Comparison of ENCODE assay signal across 10 cellular contexts in genomic region chr10:21528452-21529235, GRCh38. TPM values are rescaled to one million over a fixed set of nuclear protein-coding genes. Genes with fewer than 3 reads are reported as not detected.
DNase-seq lines count a peak whose midpoint lies in the region; ATAC-seq and TF ChIP-seq lines count a peak whose summit lies in the region.
"Had no signal": no experiment of that assay in that cellular context is flagged by ENCODE, and none has a peak within 500 bp of the region (broad histone marks: within the 10 kb centered on the region; RNA-seq: fewer than 3 reads in every experiment).

No MANE protein-coding gene starts in this region.

- POLR2A ChIA-PET in Caco-2 (lab: Charles Lee) = interaction anchor here (4.4 kb wide), 1 partner anchor 32 kb away, joined by 47 read pairs; no protein-coding TSS in a partner anchor

- H3K4me2 ChIP-seq in Loucy (ENCODE audit: low read depth, low read length, poor library complexity, severe bottlenecking) = peak overlapping the region; percentile 81
- no peak overlapping the region for H3K4me2 ChIP-seq in neural cell (ENCODE audit: low read length)

- ATAC-seq in GM21717 (IDR thresholded peaks at IDR 0.05; ENCODE audit: unreplicated experiment) = no peak
- ATAC-seq in omental fat pad (ENCODE audit: low FRiP score) = no peak
- no peak for ATAC-seq in GM18861 (IDR thresholded peaks at IDR 0.05; ENCODE audit: unreplicated experiment)

- H3K4me3 Mint-ChIP-seq in Caco-2 (ENCODE audit: unreplicated experiment) = peak overlapping the region; percentile 88

- H3K9me2 ChIP-seq in Loucy (replicated peaks; ENCODE audit: low read depth, low read length) (no peaks in the 10 kb centered on the region), neural cell (ENCODE audit: insufficient read depth, low read length) (no peaks in the 10 kb centered on the region)

- TF ChIP-seq CTCF in Caco-2 (IDR thresholded peaks at IDR 0.05; ENCODE audit: insufficient read depth in 1 of 2, low read depth in 1 of 2, low read length in 1 of 2, severe bottlenecking in 1 of 2, unreplicated experiment in 1 of 2) = no peak
- TF ChIP-seq CTCF in Loucy (conservative IDR thresholded peaks at IDR 0.05; ENCODE audit: low read length) = no peak
- no peak for TF ChIP-seq CTCF in colonic mucosa (IDR thresholded peaks at IDR 0.05)
- no peak for TF ChIP-seq CTCF in neural cell (IDR thresholded peaks at IDR 0.05; ENCODE audit: poor library complexity, severe bottlenecking)
- TF ChIP-seq CTCF in omental fat pad (IDR thresholded peaks at IDR 0.05) = no peak

- H3K79me2 ChIP-seq in Loucy (ENCODE audit: insufficient read depth, low read length) (peaks cover 25% of the 10 kb centered on the region), neural cell (replicated peaks; ENCODE audit: insufficient read depth, low read length) (peaks cover 72% of the 10 kb centered on the region)

- no peak overlapping the region for H2AFZ ChIP-seq in Loucy (ENCODE audit: low read length)
- H2AFZ ChIP-seq in neural cell (ENCODE audit: low read depth, low read length) = no peak overlapping the region

- H3K36me3 Mint-ChIP-seq in Caco-2 (ENCODE audit: insufficient read depth, unreplicated experiment) = peaks cover 39% of the 10 kb centered on the region

- H3F3A ChIP-seq in Loucy (ENCODE audit: low read depth) = peaks cover 14% of the 10 kb centered on the region; the same call in 1 of the 2 replicates
- peaks cover 8% of the 10 kb centered on the region for H3F3A ChIP-seq in neural cell (ENCODE audit: insufficient read depth, low read length, poor library complexity, severe bottlenecking)

- H3K4me1 ChIP-seq in Caco-2 (peaks cover 27% of the 10 kb centered on the region), Loucy (ENCODE audit: insufficient read depth, low read length, poor library complexity, severe bottlenecking) (peaks cover 37% of the 10 kb centered on the region), colonic mucosa (no peaks in the 10 kb centered on the region)

- H4K20me1 ChIP-seq in Loucy (ENCODE audit: insufficient read depth, low read length, poor library complexity, severe bottlenecking) = no peaks in the 10 kb centered on the region
- H4K20me1 ChIP-seq in neural cell (ENCODE audit: insufficient read depth) = no peaks in the 10 kb centered on the region

- intact Hi-C loops in Caco-2 (cut with micrococcal nuclease; ENCODE audit: unreplicated experiment) (loop anchor here (5.0 kb wide), 1 partner anchor 431 kb away; no protein-coding TSS in a partner anchor), colonic mucosa (cut with DNase I) (loop anchor here (10.0 kb wide), 1 partner anchor 796 kb away; the partner anchor contains the start of gene BMI1)

- BruUV-seq in Caco-2 (replicated peaks; lab: Mats Ljungman, UMichigan) = no TSS peak

- H3K27me3 Mint-ChIP-seq in Caco-2 (ENCODE audit: insufficient read depth, unreplicated experiment) = no peaks in the 10 kb centered on the region

- H3K27ac ChIP-seq in colonic mucosa (peak overlapping the region; percentile 88), neural cell (ENCODE audit: low read length) (no peak overlapping the region)

- H3K4me3 ChIP-seq in Caco-2 (ENCODE audit: low read depth, low read length) (peak overlapping the region; percentile 70), Loucy (ENCODE audit: low read length, poor library complexity, severe bottlenecking) (peak overlapping the region; percentile 85), colonic mucosa (no peak overlapping the region), neural cell (ENCODE audit: low read length) (peak overlapping the region; percentile 65)

- H3K27ac Mint-ChIP-seq in Caco-2 (ENCODE audit: unreplicated experiment) = peak overlapping the region; percentile 98

- DNase-seq in Caco-2 (no peak), colonic mucosa (no peak), omental fat pad (ENCODE audit: low spot score) (no peak), cortex of kidney (lab: John Stamatoyannopoulos, UW) (no peak)
- DNase-seq: activated T-cell treated with anti-CD3 and anti-CD28 coated beads for 4 hours, naive B cell had no signal

- H3K27me3 ChIP-seq in Caco-2 (replicated peaks; ENCODE audit: control insufficient read depth, insufficient read depth, low read length) (no peaks in the 10 kb centered on the region), Loucy (ENCODE audit: insufficient read depth, low read length, poor library complexity, severe bottlenecking) (no peaks in the 10 kb centered on the region), colonic mucosa (peaks cover 5% of the 10 kb centered on the region), neural cell (ENCODE audit: insufficient read depth, low read depth, low read length) (peaks cover 21% of the 10 kb centered on the region)

- TF ChIP-seq EP300 in neural cell (conservative IDR thresholded peaks at IDR 0.05; ENCODE audit: poor library complexity, severe bottlenecking) = no peak

- no peaks in the 10 kb centered on the region for H3K9me3 ChIP-seq in Caco-2
- no peaks in the 10 kb centered on the region for H3K9me3 ChIP-seq in Loucy (ENCODE audit: insufficient read depth, low read depth, low read length)
- no peaks in the 10 kb centered on the region for H3K9me3 ChIP-seq in colonic mucosa
- no peaks in the 10 kb centered on the region for H3K9me3 ChIP-seq in neural cell (ENCODE audit: low read length)

- no peaks in the 10 kb centered on the region for H3K9me3 Mint-ChIP-seq in Caco-2 (ENCODE audit: unreplicated experiment)

- H3K4me1 Mint-ChIP-seq in Caco-2 (ENCODE audit: low read depth, unreplicated experiment) = peaks cover 26% of the 10 kb centered on the region

- no peaks in the 10 kb centered on the region for H3K36me3 ChIP-seq in Caco-2 (ENCODE audit: control insufficient read depth, insufficient read depth, low read length)
- H3K36me3 ChIP-seq in Loucy (ENCODE audit: insufficient read depth, low read length) = no peaks in the 10 kb centered on the region
- no peaks in the 10 kb centered on the region for H3K36me3 ChIP-seq in colonic mucosa
- no peaks in the 10 kb centered on the region for H3K36me3 ChIP-seq in neural cell (ENCODE audit: insufficient read depth, low read length)

- no peak for TF ChIP-seq RAD21 in neural cell (conservative IDR thresholded peaks at IDR 0.05)

- peak overlapping the region; percentile 98 for H3K9ac ChIP-seq in Loucy (ENCODE audit: low read depth, low read length, poor library complexity, severe bottlenecking)
- H3K9ac ChIP-seq in colonic mucosa (ENCODE audit: low read depth in 2 of 2, low read length in 2 of 2) = no peak overlapping the region
- H3K9ac ChIP-seq in neural cell (ENCODE audit: low read length) = no peak overlapping the region

- CTCF ChIA-PET in Caco-2 (lab: Charles Lee) = interaction anchor here (0.7 kb wide), 1 partner anchor 33 kb away, joined by 3 read pairs; no protein-coding TSS in a partner anchor

TF ChIP-seq in neural cell, 6 proteins besides CTCF, POLR2A, EP300 and RAD21:
- TF ChIP-seq POLR2AphosphoS5 (IDR thresholded peaks at IDR 0.05) = peak; percentile 4
- TF ChIP-seq REST (IDR thresholded peaks at IDR 0.05; ENCODE audit: borderline replicate concordance) = no peak

RNA-seq across cellular contexts. Expression of gene SKIDA1, which starts 3.2 kb away (rescaled TPM):
- total RNA-seq in Caco-2 (2022) (5.7 and 6.3 TPM in 2 replicates), colonic mucosa (under 1 TPM; 0.10 to 0.45 TPM), omental fat pad (1 to 10 TPM in 2 of 4 donors, under 1 TPM in 2; 0.36 to 1.4 (median 0.77) TPM)
- polyA plus RNA-seq in neural cell = 3.7 and 4.8 TPM in 2 replicates
- polyA minus RNA-seq in neural cell = 27.6 and 31.9 TPM in 2 replicates

RNA-seq across cellular contexts. Expression of gene MLLT10, which starts 5.4 kb away (rescaled TPM):
- total RNA-seq in Caco-2 (2022) = 84.3 and 85.3 TPM in 2 replicates
- 10 to 100 TPM; 17.8 to 25.1 TPM for total RNA-seq in colonic mucosa
- polyA plus RNA-seq in neural cell = 31.0 and 34.0 TPM in 2 replicates
- polyA minus RNA-seq in neural cell = 69.6 and 78.3 TPM in 2 replicates
- total RNA-seq in omental fat pad = 10 to 100 TPM; 33.4 to 58.1 (median 43.6) TPM
